ENCODE assay signal across 9 cellular contexts in genomic region chr20:64041781-64042771, GRCh38. TPM values are rescaled to one million over a fixed set of nuclear protein-coding genes. Genes with fewer than 3 reads are reported as not detected.
DNase-seq lines count a peak whose midpoint lies in the region; ATAC-seq and TF ChIP-seq lines count a peak whose summit lies in the region.
"Had no signal": no experiment of that assay in that cellular context is flagged by ENCODE, and none has a peak within 500 bp of the region (broad histone marks: within the 10 kb centered on the region; RNA-seq: fewer than 3 reads in every experiment).

No MANE protein-coding gene starts in this region.

- intact Hi-C loops in stomach (cut with DNase I; ENCODE audit: low total_unique reads) = no loop called here

- peaks cover 11 to 99% (median 75%) of the 10 kb centered on the region in 3 donors for H3K27me3 ChIP-seq in stomach

- no peak overlapping the region for H3K9ac ChIP-seq in SK-N-MC (ENCODE audit: insufficient read length)

- no peak for TF ChIP-seq POLR2A in stomach (IDR thresholded peaks at IDR 0.05)

- 5 to 11% (median 7%) methylated on average over 19 to 65 of the region's 65 CpGs for WGBS in stomach, 5 donors

- H3K27ac ChIP-seq in SK-N-MC (peak overlapping the region; percentile 85), stomach (peak overlapping the region in 4 of 5 donors; percentile 45 to 77 (median 58))

- no peak for TF ChIP-seq EP300 in stomach (IDR thresholded peaks at IDR 0.05)

- H3K4me3 ChIP-seq in SK-N-MC (peak overlapping the region; percentile 42), fibroblast of villous mesenchyme (ENCODE audit: low read depth, low read length) (peak overlapping the region; percentile 50), stomach (peak overlapping the region; percentile 37 to 50 (median 40))

- peak; percentile 18 to 39 for DNase-seq in NOMO-1 (lab: John Stamatoyannopoulos, UW; ENCODE audit: unreplicated experiment in 2 of 2)
- no peak for DNase-seq in NOMO-1 treated with dmso at 0.1 percent for 144 hours (lab: John Stamatoyannopoulos, UW; ENCODE audit: unreplicated experiment)
- DNase-seq in SK-N-MC (ENCODE audit: low read depth, low spot score) = no peak
- no peak for DNase-seq in fibroblast of villous mesenchyme (ENCODE audit: low read depth)
- no peak for DNase-seq in stomach
- DNase-seq in kidney tubule cell (ENCODE audit: low spot score) = no peak
- no peak for DNase-seq in stimulated activated CD4-positive, alpha-beta T cell treated with anti-CD3 and anti-CD28 coated beads, Interleukin-12 subunit alpha, Interleukin-12 subunit beta, amount 100 ng/mL, for 4 hours

- ATAC-seq in HG02678 (IDR thresholded peaks at IDR 0.05; ENCODE audit: unreplicated experiment) = no peak

- peaks cover 32 to 52% (median 47%) of the 10 kb centered on the region in 4 donors for H3K4me1 ChIP-seq in stomach

- H3K36me3 ChIP-seq in SK-N-MC (ENCODE audit: insufficient read depth, low read length) (peaks cover 4% of the 10 kb centered on the region), stomach (no peaks in the 10 kb centered on the region)

- TF ChIP-seq CTCF in fibroblast of villous mesenchyme (IDR thresholded peaks at IDR 0.05; ENCODE audit: insufficient read depth, low read depth, low read length) (no peak), stomach (IDR thresholded peaks at IDR 0.05) (no peak)

- H3K9me3 ChIP-seq in SK-N-MC (ENCODE audit: low read depth, low read length) (no peaks in the 10 kb centered on the region), stomach (no peaks in the 10 kb centered on the region)

RNA-seq across cellular contexts. Expression of gene C20orf204, which starts 6.1 kb away (rescaled TPM):
- total RNA-seq in fibroblast of villous mesenchyme (0.43 and 0.97 TPM in 2 replicates), stomach (1 to 10 TPM in 1 of 5 donors, not detected in 4; 1.7 TPM)
- polyA plus RNA-seq in stomach = 1 to 10 TPM in 2 of 3 donors, under 1 TPM in 1; 0.62 to 3.4 (median 1.4) TPM

RNA-seq across cellular contexts. Expression of gene SOX18, which starts 7.4 kb away (rescaled TPM):
- total RNA-seq in fibroblast of villous mesenchyme = under 0.01 TPM in 1 of 2 replicates, not detected in the other
- 10 to 100 TPM in 2 of 5 donors, 1 to 10 TPM in 2, under 1 TPM in 1; 0.58 to 26.6 (median 8.9) TPM for total RNA-seq in stomach
- 10 to 100 TPM in 1 of 3 donors, 1 to 10 TPM in 2; 6.2 to 15.2 (median 8.4) TPM for polyA plus RNA-seq in stomach
- total RNA-seq: SK-MEL-5 had no signal

RNA-seq across cellular contexts. Expression of gene TCEA2, which starts 20.9 kb away (rescaled TPM):
- 20.7 and 24.2 TPM in 2 replicates for total RNA-seq in fibroblast of villous mesenchyme
- 10 to 100 TPM in 4 of 5 donors, 1 to 10 TPM in 1; 3.1 to 30.7 (median 22.8) TPM for total RNA-seq in stomach
- polyA plus RNA-seq in stomach = 10 to 100 TPM; 21.0 to 35.5 (median 30.4) TPM

RNA-seq across cellular contexts. Expression of gene RGS19, which starts 37.2 kb away (rescaled TPM):
- total RNA-seq in fibroblast of villous mesenchyme (13.0 and 13.2 TPM in 2 replicates), stomach (10 to 100 TPM in 1 of 5 donors, 1 to 10 TPM in 1, not detected in 3; 3.1 to 10.1 TPM)
- 10 to 100 TPM in 2 of 3 donors, 1 to 10 TPM in 1; 8.1 to 17.2 (median 13.1) TPM for polyA plus RNA-seq in stomach

RNA-seq across cellular contexts. Expression of gene OPRL1, which starts 37.8 kb away (rescaled TPM):
- total RNA-seq in fibroblast of villous mesenchyme (1.6 and 1.7 TPM in 2 replicates), stomach (1 to 10 TPM in 1 of 5 donors, under 1 TPM in 1, not detected in 3; 0.55 to 4.7 TPM)
- under 1 TPM in 2 of 3 donors, not detected in 1; 0.18 to 0.25 TPM for polyA plus RNA-seq in stomach

Comparison
In these comparisons a context has a peak if more than half of its experiments do, and no peak if none do; other contexts are left out.
1. DNase-seq: peak in NOMO-1 (2 of 2); none in NOMO-1 treated with dmso at 0.1 percent for 144 hours (single experiment), SK-N-MC (single experiment), fibroblast of villous mesenchyme (single experiment), stomach (single experiment), kidney tubule cell (single experiment) and stimulated activated CD4-positive, alpha-beta T cell treated with anti-CD3 and anti-CD28 coated beads, Interleukin-12 subunit alpha, Interleukin-12 subunit beta, amount 100 ng/mL, for 4 hours (single experiment).
2. Peak in every context shown above with its lines, with median percentiles within 50 percentile points of each other: H3K4me3 ChIP-seq.